ENCODE assay signal across 20 cellular contexts in the genomic region with DNA sequence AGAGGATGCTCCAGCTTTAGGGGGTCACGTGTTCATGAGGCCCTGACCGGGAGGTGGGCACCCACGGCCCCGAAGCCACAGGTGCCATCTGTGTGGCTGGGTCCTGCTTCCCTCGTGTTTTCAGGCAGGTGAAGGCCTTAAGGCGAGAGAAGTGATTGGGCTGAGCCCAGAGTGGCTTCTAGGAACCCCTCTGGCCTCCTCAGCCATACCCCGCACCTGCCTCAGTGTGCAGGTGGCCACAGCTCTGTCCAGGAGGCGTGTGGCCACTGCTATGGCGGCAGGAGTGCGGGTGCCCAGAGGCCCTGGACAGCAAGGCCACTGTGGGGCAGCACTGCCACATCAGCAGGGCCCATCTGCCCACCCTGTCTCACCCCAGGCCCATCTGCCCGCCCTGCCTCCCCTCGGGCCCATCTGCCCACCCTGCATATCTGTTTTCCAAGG. TPM values are rescaled to one million over a fixed set of nuclear protein-coding genes. Genes with fewer than 3 reads are reported as not detected.
DNase-seq lines count a peak whose midpoint lies in the region; ATAC-seq and TF ChIP-seq lines count a peak whose summit lies in the region.
"Had no signal": no experiment of that assay in that cellular context is flagged by ENCODE, and none has a peak within 500 bp of the region (broad histone marks: within the 10 kb centered on the region; RNA-seq: fewer than 3 reads in every experiment).

No MANE protein-coding gene starts in this region.

- no peaks in the 10 kb centered on the region for H3K9me3 ChIP-seq in BE2C
- H3K9me3 ChIP-seq in neural progenitor cell (ENCODE audit: low read depth) = no peaks in the 10 kb centered on the region
- H3K9me3 ChIP-seq: HAP-1 had no signal

- DNase-seq in DMS 273 (lab: John Stamatoyannopoulos, UW; ENCODE audit: unreplicated experiment) = peak; percentile 23
- DNase-seq in DMS 273 treated with DMSO at 0.1 percent for 48 hours (lab: John Stamatoyannopoulos, UW) = no peak
- DNase-seq in BE2C = peak; percentile 9
- DNase-seq in chondrocyte (ENCODE audit: low spot score) = peak; percentile 82
- DNase-seq in neural progenitor cell (ENCODE audit: low spot score) = no peak
- DNase-seq in NCI-H526 treated with DMSO at 0.1 percent for 48 hours (lab: John Stamatoyannopoulos, UW) = no peak
- DNase-seq: CD8-positive, alpha-beta T cell; DMS79 treated with DMSO at 0.1 percent for 48 hours; MV-4-11; NCI-H1417; NCI-H187 treated with DMSO at 0.1 percent for 48 hours; NCI-H446; NCI-H774; SHP77 treated with DMSO at 0.1 percent for 48 hours had no signal

- no peaks in the 10 kb centered on the region for H3K79me2 ChIP-seq in neural progenitor cell (ENCODE audit: low read depth)

- H3K27ac Mint-ChIP-seq in chondrocyte (ENCODE audit: unreplicated experiment) (no peak overlapping the region), neural progenitor cell (no peak overlapping the region)
- H3K27ac Mint-ChIP-seq: CD8-positive, alpha-beta T cell had no signal

- TF ChIP-seq CTCF in BE2C (IDR thresholded peaks at IDR 0.05; ENCODE audit: low read depth, low read length) (no peak), chondrocyte (IDR thresholded peaks at IDR 0.05) (no peak), neural progenitor cell (IDR thresholded peaks at IDR 0.05) (no peak)

- no peaks in the 10 kb centered on the region for H4K20me1 ChIP-seq in neural progenitor cell (ENCODE audit: low read depth)

- no peaks in the 10 kb centered on the region for H3K36me3 ChIP-seq in BE2C
- no peaks in the 10 kb centered on the region for H3K36me3 ChIP-seq in neural progenitor cell
- H3K36me3 ChIP-seq: HAP-1 had no signal

- peak overlapping the region; percentile 87 for H3K27ac ChIP-seq in neural progenitor cell
- H3K27ac ChIP-seq: 22Rv1 had no signal

- no peak overlapping the region for H3K4me2 ChIP-seq in neural progenitor cell

- no peak overlapping the region for H3K9ac ChIP-seq in neural progenitor cell

- ATAC-seq in GM19397 (IDR thresholded peaks at IDR 0.05; ENCODE audit: unreplicated experiment) (no peak), GM21367 (IDR thresholded peaks at IDR 0.05; ENCODE audit: unreplicated experiment) (no peak)
- ATAC-seq: CD8-positive, alpha-beta T cell; Panc1 had no signal

- H3K9me3 Mint-ChIP-seq in chondrocyte (ENCODE audit: low read depth) (no peaks in the 10 kb centered on the region), neural progenitor cell (no peaks in the 10 kb centered on the region)
- H3K9me3 Mint-ChIP-seq: CD8-positive, alpha-beta T cell had no signal

- peaks cover 4% of the 10 kb centered on the region for H3K36me3 Mint-ChIP-seq in chondrocyte (ENCODE audit: low read depth)
- H3K36me3 Mint-ChIP-seq in neural progenitor cell = peaks cover under 1% of the 10 kb centered on the region

- H3F3A ChIP-seq in neural progenitor cell (ENCODE audit: low read depth) = peaks cover 11% of the 10 kb centered on the region

- H3K4me3 ChIP-seq in BE2C (ENCODE audit: low read depth, low read length) (no peak overlapping the region), neural progenitor cell (no peak overlapping the region)
- H3K4me3 ChIP-seq: HAP-1 had no signal

- no peak overlapping the region for H3K4me3 Mint-ChIP-seq in chondrocyte (ENCODE audit: unreplicated experiment)
- H3K4me3 Mint-ChIP-seq in neural progenitor cell = no peak overlapping the region
- H3K4me3 Mint-ChIP-seq: CD8-positive, alpha-beta T cell had no signal

- H3K4me1 ChIP-seq in BE2C = no peaks in the 10 kb centered on the region
- H3K4me1 ChIP-seq in neural progenitor cell = peaks cover 11% of the 10 kb centered on the region
- H3K4me1 ChIP-seq: HAP-1 had no signal

- no peaks in the 10 kb centered on the region for H3K27me3 ChIP-seq in BE2C
- H3K27me3 ChIP-seq in neural progenitor cell = no peaks in the 10 kb centered on the region

- no peak overlapping the region for H2AFZ ChIP-seq in neural progenitor cell (replicated peaks)

- H3K4me1 Mint-ChIP-seq in chondrocyte (ENCODE audit: low read depth) (no peaks in the 10 kb centered on the region), neural progenitor cell (peaks cover 8% of the 10 kb centered on the region)

- H3K27me3 Mint-ChIP-seq in chondrocyte (ENCODE audit: low read depth) (no peaks in the 10 kb centered on the region), neural progenitor cell (ENCODE audit: insufficient read depth, low read depth) (peaks cover 2% of the 10 kb centered on the region)

RNA-seq across cellular contexts. Expression of a gene that starts 25.0 kb away (rescaled TPM):
- polyA plus RNA-seq in BE2C (2012; ENCODE audit: insufficient read depth, insufficient read length, low read depth) = not detected
- total RNA-seq in chondrocyte (not detected in 3 replicates), neural progenitor cell (ENCODE audit: low replicate concordance) (not detected in 2 replicates)
- total RNA-seq: CD8-positive, alpha-beta T cell had no signal
- polyA plus RNA-seq: BJ had no signal

RNA-seq across cellular contexts. Expression of a gene that starts 34.2 kb away (rescaled TPM):
- polyA plus RNA-seq in BE2C (2012; ENCODE audit: insufficient read depth, insufficient read length, low read depth) = 32.7 TPM
- total RNA-seq in chondrocyte (20.7 to 35.1 TPM (median 20.9 TPM) in 3 replicates), neural progenitor cell (ENCODE audit: low replicate concordance) (10.9 and 19.2 TPM in 2 replicates)

Comparison
In these comparisons a context has a peak if more than half of its experiments do, and no peak if none do; other contexts are left out.
1. DNase-seq: peak in DMS 273 (single experiment), BE2C (single experiment) and chondrocyte (single experiment); none in DMS 273 treated with DMSO at 0.1 percent for 48 hours (single experiment), neural progenitor cell (single experiment) and NCI-H526 treated with DMSO at 0.1 percent for 48 hours (single experiment).